21 cellular contexts compared by ENCODE assay signal in genomic region chr5:107959573-107960279, GRCh38.
DNase-seq lines count a peak whose midpoint lies in the region; ATAC-seq, FAIRE-seq and TF ChIP-seq lines count a peak whose summit lies in the region.
"Had no signal": no experiment of that assay in that cellular context is flagged by ENCODE, and none has a peak within 500 bp of the region (broad histone marks: within the 10 kb centered on the region; RNA-seq: fewer than 3 reads in every experiment).

No MANE protein-coding gene starts in this region.

- no peaks in the 10 kb centered on the region for H3K79me2 ChIP-seq in GM23338 (replicated peaks; ENCODE audit: insufficient read depth)

- H3K36me3 Mint-ChIP-seq in activated T-cell treated with anti-CD3 and anti-CD28 coated beads, Interleukin-2, amount 50 U/mL, for 72 hours (ENCODE audit: insufficient read depth in 2 of 2) = no peaks in the 10 kb centered on the region
- H3K36me3 Mint-ChIP-seq in GM23338 (ENCODE audit: low read depth) = no peaks in the 10 kb centered on the region
- no peaks in the 10 kb centered on the region for H3K36me3 Mint-ChIP-seq in central memory CD8-positive, alpha-beta T cell (ENCODE audit: insufficient read depth)
- H3K36me3 Mint-ChIP-seq: CD4-positive, CD25-positive, alpha-beta regulatory T cell had no signal

- no peak for ATAC-seq in activated T-cell treated with anti-CD3 and anti-CD28 coated beads, Interleukin-2, amount 50 U/mL, for 72 hours (replicated peaks in 1 of 2)
- ATAC-seq in GM23338 (no peak), GM19467 (IDR thresholded peaks at IDR 0.05; ENCODE audit: unreplicated experiment) (no peak)
- no peak for ATAC-seq in central memory CD8-positive, alpha-beta T cell (replicated peaks; ENCODE audit: extremely low read depth, poor library complexity, severe bottlenecking)

- no peak for FAIRE-seq in GM12891 (lab: Jason Lieb, UNC)
- FAIRE-seq in RCC 7860 (lab: Jason Lieb, UNC) = no peak
- FAIRE-seq: A204.1, GM19239 had no signal

- in situ Hi-C loops in GM13977 (cut with MboI; ENCODE audit: low pct_unique_long_range_greater_than_20kb, low sequenced_read_pairs, unreplicated experiment) = no loop called here

- no peaks in the 10 kb centered on the region for H3K36me3 ChIP-seq in GM23338 (ENCODE audit: insufficient read depth)
- H3K36me3 ChIP-seq: BE2C, HAP-1 had no signal

- H3K4me1 ChIP-seq in GM23338 (ENCODE audit: insufficient read depth) = peaks cover under 1% of the 10 kb centered on the region; the same call in 1 of the 2 replicates

- no peaks in the 10 kb centered on the region for H3K27me3 ChIP-seq in GM23338 (ENCODE audit: insufficient read depth)
- H3K27me3 ChIP-seq: BE2C had no signal

- H4K20me1 ChIP-seq in GM23338 (replicated peaks; ENCODE audit: insufficient read depth) = no peaks in the 10 kb centered on the region

- DNase-seq in activated T-cell treated with anti-CD3 and anti-CD28 coated beads, Interleukin-2, amount 50 U/mL, for 72 hours = no peak
- DNase-seq in activated T-cell treated with anti-CD3 and anti-CD28 coated beads, Interleukin-2, amount 50 U/mL, for 48 hours = no peak
- no peak for DNase-seq in GM12891 (ENCODE audit: insufficient read length, low spot score)
- no peak for DNase-seq in GM23338 (ENCODE audit: low spot score)
- DNase-seq in central memory CD8-positive, alpha-beta T cell (ENCODE audit: low spot score in 2 of 2) = no peak
- DNase-seq in GM13977 (ENCODE audit: low spot score) = no peak
- no peak for DNase-seq in RCC 7860 (ENCODE audit: low spot score)
- DNase-seq: ACHN; BE2C; C1 segment of cervical spinal cord; CD8-positive, alpha-beta memory T cell; COR-L47; DMS153; DMS79; GDM1; KG1 had no signal

- H3F3A ChIP-seq in GM23338 (replicated peaks; ENCODE audit: low read depth) = no peaks in the 10 kb centered on the region

- no peaks in the 10 kb centered on the region for H3K27me3 Mint-ChIP-seq in activated T-cell treated with anti-CD3 and anti-CD28 coated beads, Interleukin-2, amount 50 U/mL, for 72 hours (ENCODE audit: low read depth)
- H3K27me3 Mint-ChIP-seq in GM23338 (ENCODE audit: insufficient read depth, low read depth, poor library complexity) = no peaks in the 10 kb centered on the region
- no peaks in the 10 kb centered on the region for H3K27me3 Mint-ChIP-seq in central memory CD8-positive, alpha-beta T cell
- H3K27me3 Mint-ChIP-seq: CD4-positive, CD25-positive, alpha-beta regulatory T cell; CD8-positive, alpha-beta memory T cell had no signal

- no peaks in the 10 kb centered on the region for H3K9me3 Mint-ChIP-seq in activated T-cell treated with anti-CD3 and anti-CD28 coated beads, Interleukin-2, amount 50 U/mL, for 72 hours
- H3K9me3 Mint-ChIP-seq in GM23338 = no peaks in the 10 kb centered on the region; the same call in 2 of the 3 replicates
- H3K9me3 Mint-ChIP-seq in central memory CD8-positive, alpha-beta T cell = no peaks in the 10 kb centered on the region
- H3K9me3 Mint-ChIP-seq: CD4-positive, CD25-positive, alpha-beta regulatory T cell; CD8-positive, alpha-beta memory T cell had no signal

- H3K4me2 ChIP-seq in GM23338 = no peak overlapping the region

- no peak overlapping the region for H2AFZ ChIP-seq in GM23338

- no peak overlapping the region for H3K4me3 ChIP-seq in GM23338
- H3K4me3 ChIP-seq: HAP-1 had no signal

- peak overlapping the region; percentile 70 for H3K27ac Mint-ChIP-seq in activated T-cell treated with anti-CD3 and anti-CD28 coated beads, Interleukin-2, amount 50 U/mL, for 72 hours
- no peak overlapping the region for H3K27ac Mint-ChIP-seq in GM23338
- peak overlapping the region; percentile 49 for H3K27ac Mint-ChIP-seq in central memory CD8-positive, alpha-beta T cell (ENCODE audit: low read depth)

- 0 out of 2 replicates have a peak overlapping the region, but pooled peaks have one; percentile 23 for H3K27ac ChIP-seq in GM23338 (ENCODE audit: low read depth)

- peaks cover 31% of the 10 kb centered on the region for H3K4me1 Mint-ChIP-seq in activated T-cell treated with anti-CD3 and anti-CD28 coated beads, Interleukin-2, amount 50 U/mL, for 72 hours (ENCODE audit: low read depth)
- H3K4me1 Mint-ChIP-seq in GM23338 = peaks cover 4% of the 10 kb centered on the region
- H3K4me1 Mint-ChIP-seq in central memory CD8-positive, alpha-beta T cell = no peaks in the 10 kb centered on the region
- H3K4me1 Mint-ChIP-seq: CD8-positive, alpha-beta memory T cell had no signal

- no peak for TF ChIP-seq POLR2A in GM12891 (IDR thresholded peaks at IDR 0.05; ENCODE audit: low read depth, low read length)

- H3K4me3 Mint-ChIP-seq in activated T-cell treated with anti-CD3 and anti-CD28 coated beads, Interleukin-2, amount 50 U/mL, for 72 hours = no peak overlapping the region
- no peak overlapping the region for H3K4me3 Mint-ChIP-seq in GM23338
- no peak overlapping the region for H3K4me3 Mint-ChIP-seq in central memory CD8-positive, alpha-beta T cell
- H3K4me3 Mint-ChIP-seq: CD4-positive, CD25-positive, alpha-beta regulatory T cell; CD8-positive, alpha-beta memory T cell had no signal

- no peak for TF ChIP-seq CTCF in GM23338 (conservative IDR thresholded peaks at IDR 0.05; ENCODE audit: low read depth in 2 of 2)
- no peak for TF ChIP-seq CTCF in GM13977 (IDR thresholded peaks at IDR 0.05; ENCODE audit: extremely low read depth, insufficient read depth, missing control alignments)

- H3K9me2 ChIP-seq in GM23338 (ENCODE audit: insufficient read depth) = no peaks in the 10 kb centered on the region

TF ChIP-seq in GM12891, 5 proteins besides CTCF, POLR2A, EP300 and RAD21:
- peak; percentile 63; the same call in 1 of the 2 replicates for TF ChIP-seq SPI1 (IDR thresholded peaks at IDR 0.05; ENCODE audit: low read depth, low read length)
- TF ChIP-seq POLR2AphosphoS5 (IDR thresholded peaks at IDR 0.05; ENCODE audit: low read depth, low read length) = no peak

TF ChIP-seq in GM23338, 12 proteins besides CTCF, POLR2A, EP300 and RAD21 (continues in another document):
- TF ChIP-seq CREB1 (CRISPR knock-in tag; IDR thresholded peaks at IDR 0.05; ENCODE audit: low read depth) (no peak), ZNF462 (CRISPR knock-in tag; IDR thresholded peaks at IDR 0.05) (no peak), NANOG (IDR thresholded peaks at IDR 0.05; ENCODE audit: borderline replicate concordance) (no peak), EZH2 (IDR thresholded peaks at IDR 0.05; ENCODE audit: low read depth, unreplicated experiment) (no peak)
